In the genomic region with DNA sequence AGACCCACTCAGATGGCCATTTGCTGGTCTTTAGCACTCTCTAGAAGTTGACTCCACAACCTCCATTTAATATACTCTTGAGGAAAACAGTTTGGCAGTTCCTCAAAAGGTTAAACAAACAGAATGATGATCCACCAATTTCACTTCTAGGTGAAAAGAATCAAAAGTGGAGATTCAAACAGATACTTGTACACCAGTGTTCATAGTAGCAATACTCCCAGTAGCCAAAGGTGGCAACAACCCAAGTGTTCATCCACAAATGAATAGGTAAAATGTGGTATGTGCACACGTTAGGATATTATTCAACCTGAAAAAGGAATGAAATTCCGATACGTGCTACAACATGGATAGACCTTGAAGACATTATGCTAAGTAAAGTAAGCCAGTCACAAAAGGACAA, we compare ENCODE assay signal across 13 cellular contexts. TPM values are rescaled to one million over a fixed set of nuclear protein-coding genes. Genes with fewer than 3 reads are reported as not detected.
DNase-seq lines count a peak whose midpoint lies in the region; ATAC-seq and TF ChIP-seq lines count a peak whose summit lies in the region.
"Had no signal": no experiment of that assay in that cellular context is flagged by ENCODE, and none has a peak within 500 bp of the region (broad histone marks: within the 10 kb centered on the region; RNA-seq: fewer than 3 reads in every experiment).

No MANE protein-coding gene starts in this region.

- no TSS peak for BruUV-seq in Caco-2 (replicated peaks; lab: Mats Ljungman, UMichigan)

- CTCF ChIA-PET in Caco-2 (lab: Charles Lee) = interaction anchor here (1.2 kb wide), 1 partner anchor 47 kb away, joined by 7 read pairs; no protein-coding TSS in a partner anchor

- no peak overlapping the region for H2AFZ ChIP-seq in GM23338

- TF ChIP-seq CTCF in Caco-2 (IDR thresholded peaks at IDR 0.05; ENCODE audit: insufficient read depth in 1 of 2, low read depth in 1 of 2, low read length in 1 of 2, severe bottlenecking in 1 of 2, unreplicated experiment in 1 of 2) = peak; percentile 10 to 22
- TF ChIP-seq CTCF in GM12874 (IDR thresholded peaks at IDR 0.05; ENCODE audit: insufficient read depth, low read depth, low read length) = peak; percentile 7; the same call in 1 of the 2 replicates
- TF ChIP-seq CTCF in GM23338 (conservative IDR thresholded peaks at IDR 0.05; ENCODE audit: low read depth in 2 of 2) = 0 out of 4 replicates have a peak, but pooled peaks of 1 of the 2 experiments have one; percentile 20
- TF ChIP-seq CTCF in esophagus squamous epithelium (IDR thresholded peaks at IDR 0.05) = no peak

- TF ChIP-seq POLR2A in esophagus squamous epithelium (IDR thresholded peaks at IDR 0.05) = no peak

- H3K9me3 Mint-ChIP-seq in Caco-2 (ENCODE audit: unreplicated experiment) (no peaks in the 10 kb centered on the region), GM23338 (no peaks in the 10 kb centered on the region)
- no peaks in the 10 kb centered on the region for H3K9me3 Mint-ChIP-seq in activated T-helper 17 cell treated with anti-CD3 and anti-CD28 coated beads, Interleukin-2, amount 50 U/mL, for 72 hours
- H3K9me3 Mint-ChIP-seq: CD4-positive, alpha-beta memory T cell had no signal

- H3K9me3 ChIP-seq in Caco-2 (no peaks in the 10 kb centered on the region), mesodermal cell (ENCODE audit: control insufficient read depth, low read length) (no peaks in the 10 kb centered on the region), esophagus squamous epithelium (no peaks in the 10 kb centered on the region)
- H3K9me3 ChIP-seq: breast epithelium, testis had no signal

- peaks cover 83% of the 10 kb centered on the region for H4K20me1 ChIP-seq in GM23338 (replicated peaks; ENCODE audit: insufficient read depth)

- ATAC-seq in activated T-helper 17 cell treated with anti-CD3 and anti-CD28 coated beads, Interleukin-2, amount 50 U/mL, for 72 hours (replicated peaks) = peak; percentile 56
- ATAC-seq in GM23338 = no peak
- ATAC-seq in left lobe of liver = no peak

- peaks cover 13% of the 10 kb centered on the region for H3F3A ChIP-seq in GM23338 (replicated peaks; ENCODE audit: low read depth)

- H3K27me3 Mint-ChIP-seq in Caco-2 (ENCODE audit: insufficient read depth, unreplicated experiment) (no peaks in the 10 kb centered on the region), GM23338 (ENCODE audit: insufficient read depth, low read depth, poor library complexity) (peaks cover 11% of the 10 kb centered on the region)
- no peaks in the 10 kb centered on the region for H3K27me3 Mint-ChIP-seq in activated T-helper 17 cell treated with anti-CD3 and anti-CD28 coated beads, Interleukin-2, amount 50 U/mL, for 72 hours
- H3K27me3 Mint-ChIP-seq: CD4-positive, alpha-beta memory T cell had no signal

- 93 to 100% methylated on average over 3 of the region's 3 CpGs for WGBS in mesodermal cell (ENCODE audit: insufficient coverage in 2 of 2), 2 experiments
- 74 to 83% methylated on average over 3 of the region's 3 CpGs for WGBS in esophagus squamous epithelium, 2 donors

- H3K27me3 ChIP-seq in Caco-2 (replicated peaks; ENCODE audit: control insufficient read depth, insufficient read depth, low read length) = no peaks in the 10 kb centered on the region
- no peaks in the 10 kb centered on the region for H3K27me3 ChIP-seq in GM23338 (ENCODE audit: insufficient read depth)
- H3K27me3 ChIP-seq in esophagus squamous epithelium = no peaks in the 10 kb centered on the region
- H3K27me3 ChIP-seq: breast epithelium, testis had no signal

- H3K36me3 ChIP-seq in Caco-2 (ENCODE audit: control insufficient read depth, insufficient read depth, low read length) (peaks cover 4% of the 10 kb centered on the region), mesodermal cell (ENCODE audit: control insufficient read depth, insufficient read depth, low read length) (peaks cover 46% of the 10 kb centered on the region), GM23338 (ENCODE audit: insufficient read depth) (peaks cover 7% of the 10 kb centered on the region), esophagus squamous epithelium (peaks cover 0 to 28% (median 0%) of the 10 kb centered on the region in 3 donors)
- H3K36me3 ChIP-seq: breast epithelium had no signal

- POLR2A ChIA-PET in Caco-2 (lab: Charles Lee) = no interaction called here

- H3K4me3 Mint-ChIP-seq in Caco-2 (ENCODE audit: unreplicated experiment) = no peak overlapping the region
- peak overlapping the region; percentile 23 for H3K4me3 Mint-ChIP-seq in activated T-helper 17 cell treated with anti-CD3 and anti-CD28 coated beads, Interleukin-2, amount 50 U/mL, for 72 hours
- no peak overlapping the region for H3K4me3 Mint-ChIP-seq in GM23338

- DNase-seq in Caco-2 (no peak), GM23338 (ENCODE audit: low spot score) (no peak), left lobe of liver (ENCODE audit: low spot score) (no peak), esophagus squamous epithelium (lab: John Stamatoyannopoulos, UW) (no peak)
- DNase-seq: activated CD4-positive, alpha-beta T cell treated with anti-CD3 and anti-CD28 coated beads for 4 hours; activated gamma-delta T cell treated with Interleukin-2 at 50 U/mL for 16 hours; CD4-positive, alpha-beta memory T cell; NCI-H187 treated with DMSO at 0.1 percent for 48 hours had no signal

- H3K27ac Mint-ChIP-seq in Caco-2 (ENCODE audit: unreplicated experiment) (no peak overlapping the region), GM23338 (no peak overlapping the region)
- H3K27ac Mint-ChIP-seq in activated T-helper 17 cell treated with anti-CD3 and anti-CD28 coated beads, Interleukin-2, amount 50 U/mL, for 72 hours = peak overlapping the region; percentile 0

- intact Hi-C loops in Caco-2 (cut with micrococcal nuclease; ENCODE audit: unreplicated experiment) = no loop called here
- intact Hi-C loops in esophagus squamous epithelium (cut with DNase I) = no loop called here

- H3K4me1 ChIP-seq in Caco-2 (peaks cover 12% of the 10 kb centered on the region; the same call in 1 of the 2 replicates), mesodermal cell (ENCODE audit: control insufficient read depth, insufficient read depth, low read length, poor library complexity, severe bottlenecking) (peaks cover 22% of the 10 kb centered on the region), GM23338 (ENCODE audit: insufficient read depth) (peaks cover 22% of the 10 kb centered on the region), esophagus squamous epithelium (peaks cover 7 to 75% (median 41%) of the 10 kb centered on the region in 3 donors)

- no peaks in the 10 kb centered on the region for H3K9me2 ChIP-seq in GM23338 (ENCODE audit: insufficient read depth)

- H3K4me1 Mint-ChIP-seq in Caco-2 (ENCODE audit: low read depth, unreplicated experiment) = peaks cover 39% of the 10 kb centered on the region
- peaks cover 56% of the 10 kb centered on the region for H3K4me1 Mint-ChIP-seq in activated T-helper 17 cell treated with anti-CD3 and anti-CD28 coated beads, Interleukin-2, amount 50 U/mL, for 72 hours
- peaks cover 28% of the 10 kb centered on the region for H3K4me1 Mint-ChIP-seq in GM23338

- no peak overlapping the region for H3K4me3 ChIP-seq in Caco-2 (ENCODE audit: low read depth, low read length)
- H3K4me3 ChIP-seq in mesodermal cell (ENCODE audit: extremely low read depth, insufficient read depth, low read length, poor library complexity, severe bottlenecking) = no peak overlapping the region
- H3K4me3 ChIP-seq in GM23338 = no peak overlapping the region
- H3K4me3 ChIP-seq in esophagus squamous epithelium = no peak overlapping the region
- H3K4me3 ChIP-seq: breast epithelium, testis had no signal

- peak overlapping the region; percentile 88 for H3K27ac ChIP-seq in mesodermal cell (ENCODE audit: low read depth, low read length, severe bottlenecking)
- no peak overlapping the region for H3K27ac ChIP-seq in GM23338 (ENCODE audit: low read depth)
- H3K27ac ChIP-seq in esophagus squamous epithelium = no peak overlapping the region

- H3K79me2 ChIP-seq in GM23338 (replicated peaks; ENCODE audit: insufficient read depth) = peaks cover 100% of the 10 kb centered on the region

- H3K4me2 ChIP-seq in GM23338 = no peak overlapping the region

- H3K36me3 Mint-ChIP-seq in Caco-2 (ENCODE audit: insufficient read depth, unreplicated experiment) (peaks cover 65% of the 10 kb centered on the region), GM23338 (ENCODE audit: low read depth) (peaks cover 40% of the 10 kb centered on the region)
- H3K36me3 Mint-ChIP-seq in activated T-helper 17 cell treated with anti-CD3 and anti-CD28 coated beads, Interleukin-2, amount 50 U/mL, for 72 hours (ENCODE audit: low read depth) = peaks cover 88% of the 10 kb centered on the region

RNA-seq across cellular contexts. Expression of a gene that starts 6.3 kb away (rescaled TPM):
- total RNA-seq in Caco-2 (2022) (94.4 and 101 TPM in 2 replicates), left lobe of liver (19.3 TPM), esophagus squamous epithelium (10 to 100 TPM; 35.6 to 42.6 (median 38.3) TPM)
- 10 to 100 TPM; 54.0 to 76.7 TPM for total RNA-seq in activated T-helper 17 cell treated with anti-CD3 and anti-CD28 coated beads, Interleukin-2, amount 50 U/mL, for 72 hours
- polyA plus RNA-seq in mesodermal cell (2013, experiment 1 of 2) = 88.8 TPM
- 79.1 TPM for polyA plus RNA-seq in mesodermal cell (2013, experiment 2 of 2)
- total RNA-seq in GM23338 (2014; rRNA removed; shearing (Covaris generic)) = 58.6 and 72.9 TPM in 2 replicates
- 65.3 and 66.2 TPM in 2 replicates for polyA plus RNA-seq in GM23338 (2016; fragmentation: Nextera tagmentation; extraction: Ambion mirVana)

RNA-seq across cellular contexts. Expression of a gene that starts 22.1 kb away (rescaled TPM):
- total RNA-seq in Caco-2 (2022) = 414 and 431 TPM in 2 replicates
- total RNA-seq in activated T-helper 17 cell treated with anti-CD3 and anti-CD28 coated beads, Interleukin-2, amount 50 U/mL, for 72 hours = 100 to 1,000 TPM; 270 to 361 TPM
- polyA plus RNA-seq in mesodermal cell (2013, experiment 1 of 2) = 265 TPM
- polyA plus RNA-seq in mesodermal cell (2013, experiment 2 of 2) = 248 TPM
- 230 and 251 TPM in 2 replicates for total RNA-seq in GM23338 (2014; rRNA removed; shearing (Covaris generic))
- 106 and 126 TPM in 2 replicates for polyA plus RNA-seq in GM23338 (2016; fragmentation: Nextera tagmentation; extraction: Ambion mirVana)
- total RNA-seq in left lobe of liver = 153 TPM
- 100 to 1,000 TPM; 180 to 278 (median 236) TPM for total RNA-seq in esophagus squamous epithelium

RNA-seq across cellular contexts. Expression of a gene that starts 32.7 kb away (rescaled TPM):
- total RNA-seq in Caco-2 (2022) (52.6 and 54.2 TPM in 2 replicates), left lobe of liver (68.7 TPM), esophagus squamous epithelium (10 to 100 TPM; 39.5 to 45.8 (median 42.3) TPM)
- 10 to 100 TPM; 58.8 to 67.0 TPM for total RNA-seq in activated T-helper 17 cell treated with anti-CD3 and anti-CD28 coated beads, Interleukin-2, amount 50 U/mL, for 72 hours
- 42.2 TPM for polyA plus RNA-seq in mesodermal cell (2013, experiment 1 of 2)
- polyA plus RNA-seq in mesodermal cell (2013, experiment 2 of 2) = 38.4 TPM
- total RNA-seq in GM23338 (2014; rRNA removed; shearing (Covaris generic)) = 18.8 and 23.8 TPM in 2 replicates
- polyA plus RNA-seq in GM23338 (2016; fragmentation: Nextera tagmentation; extraction: Ambion mirVana) = 45.7 and 52.4 TPM in 2 replicates

RNA-seq across cellular contexts. Expression of a gene that starts 43.0 kb away (rescaled TPM):
- total RNA-seq in Caco-2 (2022) (5.5 and 6.5 TPM in 2 replicates), left lobe of liver (0.78 TPM), esophagus squamous epithelium (1 to 10 TPM in 2 of 4 donors, under 1 TPM in 1, not detected in 1; 0.32 to 2.0 (median 1.7) TPM)
- 100 to 1,000 TPM; 173 to 257 TPM for total RNA-seq in activated T-helper 17 cell treated with anti-CD3 and anti-CD28 coated beads, Interleukin-2, amount 50 U/mL, for 72 hours
- polyA plus RNA-seq in mesodermal cell (2013, experiment 1 of 2) = 1.5 TPM
- 1.5 TPM for polyA plus RNA-seq in mesodermal cell (2013, experiment 2 of 2)
- total RNA-seq in GM23338 (2014; rRNA removed; shearing (Covaris generic)) = 3.4 and 11.5 TPM in 2 replicates
- 4.6 and 5.5 TPM in 2 replicates for polyA plus RNA-seq in GM23338 (2016; fragmentation: Nextera tagmentation; extraction: Ambion mirVana)

RNA-seq across cellular contexts. Expression of a gene that starts 45.0 kb away (rescaled TPM):
- total RNA-seq in Caco-2 (2022) = 42.3 and 44.1 TPM in 2 replicates
- total RNA-seq in activated T-helper 17 cell treated with anti-CD3 and anti-CD28 coated beads, Interleukin-2, amount 50 U/mL, for 72 hours = 10 to 100 TPM; 38.8 to 74.9 TPM
- polyA plus RNA-seq in mesodermal cell (2013, experiment 1 of 2) = 31.7 TPM
- polyA plus RNA-seq in mesodermal cell (2013, experiment 2 of 2) = 24.1 TPM
- 34.9 and 50.9 TPM in 2 replicates for total RNA-seq in GM23338 (2014; rRNA removed; shearing (Covaris generic))
- polyA plus RNA-seq in GM23338 (2016; fragmentation: Nextera tagmentation; extraction: Ambion mirVana) = 22.2 and 23.1 TPM in 2 replicates
- total RNA-seq in left lobe of liver = 10.8 TPM
- 10 to 100 TPM; 22.3 to 32.8 (median 28.4) TPM for total RNA-seq in esophagus squamous epithelium

Comparison
In these comparisons a context has a peak if more than half of its experiments do, and no peak if none do; other contexts are left out.
1. CTCF ChIP-seq: peak in Caco-2 (2 of 2) and GM12874 (single experiment); none in esophagus squamous epithelium (0 of 6).